Comparison of ENCODE assay signal across 1 cellular context in genomic region chr9:129608561-129609481, GRCh38.
TF ChIP-seq lines count a peak whose summit lies in the region.

No MANE protein-coding gene starts in this region.

TF ChIP-seq in H1, 55 proteins besides CTCF, POLR2A, EP300 and RAD21:
- TF ChIP-seq ATF2 (IDR thresholded peaks at IDR 0.05; ENCODE audit: low read length) (no peak), CHD1 (IDR thresholded peaks at IDR 0.05; ENCODE audit: low read depth, low read length) (no peak), TBP (IDR thresholded peaks at IDR 0.05; ENCODE audit: low read depth, low read length) (no peak), SRF (IDR thresholded peaks at IDR 0.05; ENCODE audit: low read depth, low read length) (no peak), YY1 (IDR thresholded peaks at IDR 0.05; ENCODE audit: low read depth, low read length) (no peak)
- TF ChIP-seq, protein P1, sequence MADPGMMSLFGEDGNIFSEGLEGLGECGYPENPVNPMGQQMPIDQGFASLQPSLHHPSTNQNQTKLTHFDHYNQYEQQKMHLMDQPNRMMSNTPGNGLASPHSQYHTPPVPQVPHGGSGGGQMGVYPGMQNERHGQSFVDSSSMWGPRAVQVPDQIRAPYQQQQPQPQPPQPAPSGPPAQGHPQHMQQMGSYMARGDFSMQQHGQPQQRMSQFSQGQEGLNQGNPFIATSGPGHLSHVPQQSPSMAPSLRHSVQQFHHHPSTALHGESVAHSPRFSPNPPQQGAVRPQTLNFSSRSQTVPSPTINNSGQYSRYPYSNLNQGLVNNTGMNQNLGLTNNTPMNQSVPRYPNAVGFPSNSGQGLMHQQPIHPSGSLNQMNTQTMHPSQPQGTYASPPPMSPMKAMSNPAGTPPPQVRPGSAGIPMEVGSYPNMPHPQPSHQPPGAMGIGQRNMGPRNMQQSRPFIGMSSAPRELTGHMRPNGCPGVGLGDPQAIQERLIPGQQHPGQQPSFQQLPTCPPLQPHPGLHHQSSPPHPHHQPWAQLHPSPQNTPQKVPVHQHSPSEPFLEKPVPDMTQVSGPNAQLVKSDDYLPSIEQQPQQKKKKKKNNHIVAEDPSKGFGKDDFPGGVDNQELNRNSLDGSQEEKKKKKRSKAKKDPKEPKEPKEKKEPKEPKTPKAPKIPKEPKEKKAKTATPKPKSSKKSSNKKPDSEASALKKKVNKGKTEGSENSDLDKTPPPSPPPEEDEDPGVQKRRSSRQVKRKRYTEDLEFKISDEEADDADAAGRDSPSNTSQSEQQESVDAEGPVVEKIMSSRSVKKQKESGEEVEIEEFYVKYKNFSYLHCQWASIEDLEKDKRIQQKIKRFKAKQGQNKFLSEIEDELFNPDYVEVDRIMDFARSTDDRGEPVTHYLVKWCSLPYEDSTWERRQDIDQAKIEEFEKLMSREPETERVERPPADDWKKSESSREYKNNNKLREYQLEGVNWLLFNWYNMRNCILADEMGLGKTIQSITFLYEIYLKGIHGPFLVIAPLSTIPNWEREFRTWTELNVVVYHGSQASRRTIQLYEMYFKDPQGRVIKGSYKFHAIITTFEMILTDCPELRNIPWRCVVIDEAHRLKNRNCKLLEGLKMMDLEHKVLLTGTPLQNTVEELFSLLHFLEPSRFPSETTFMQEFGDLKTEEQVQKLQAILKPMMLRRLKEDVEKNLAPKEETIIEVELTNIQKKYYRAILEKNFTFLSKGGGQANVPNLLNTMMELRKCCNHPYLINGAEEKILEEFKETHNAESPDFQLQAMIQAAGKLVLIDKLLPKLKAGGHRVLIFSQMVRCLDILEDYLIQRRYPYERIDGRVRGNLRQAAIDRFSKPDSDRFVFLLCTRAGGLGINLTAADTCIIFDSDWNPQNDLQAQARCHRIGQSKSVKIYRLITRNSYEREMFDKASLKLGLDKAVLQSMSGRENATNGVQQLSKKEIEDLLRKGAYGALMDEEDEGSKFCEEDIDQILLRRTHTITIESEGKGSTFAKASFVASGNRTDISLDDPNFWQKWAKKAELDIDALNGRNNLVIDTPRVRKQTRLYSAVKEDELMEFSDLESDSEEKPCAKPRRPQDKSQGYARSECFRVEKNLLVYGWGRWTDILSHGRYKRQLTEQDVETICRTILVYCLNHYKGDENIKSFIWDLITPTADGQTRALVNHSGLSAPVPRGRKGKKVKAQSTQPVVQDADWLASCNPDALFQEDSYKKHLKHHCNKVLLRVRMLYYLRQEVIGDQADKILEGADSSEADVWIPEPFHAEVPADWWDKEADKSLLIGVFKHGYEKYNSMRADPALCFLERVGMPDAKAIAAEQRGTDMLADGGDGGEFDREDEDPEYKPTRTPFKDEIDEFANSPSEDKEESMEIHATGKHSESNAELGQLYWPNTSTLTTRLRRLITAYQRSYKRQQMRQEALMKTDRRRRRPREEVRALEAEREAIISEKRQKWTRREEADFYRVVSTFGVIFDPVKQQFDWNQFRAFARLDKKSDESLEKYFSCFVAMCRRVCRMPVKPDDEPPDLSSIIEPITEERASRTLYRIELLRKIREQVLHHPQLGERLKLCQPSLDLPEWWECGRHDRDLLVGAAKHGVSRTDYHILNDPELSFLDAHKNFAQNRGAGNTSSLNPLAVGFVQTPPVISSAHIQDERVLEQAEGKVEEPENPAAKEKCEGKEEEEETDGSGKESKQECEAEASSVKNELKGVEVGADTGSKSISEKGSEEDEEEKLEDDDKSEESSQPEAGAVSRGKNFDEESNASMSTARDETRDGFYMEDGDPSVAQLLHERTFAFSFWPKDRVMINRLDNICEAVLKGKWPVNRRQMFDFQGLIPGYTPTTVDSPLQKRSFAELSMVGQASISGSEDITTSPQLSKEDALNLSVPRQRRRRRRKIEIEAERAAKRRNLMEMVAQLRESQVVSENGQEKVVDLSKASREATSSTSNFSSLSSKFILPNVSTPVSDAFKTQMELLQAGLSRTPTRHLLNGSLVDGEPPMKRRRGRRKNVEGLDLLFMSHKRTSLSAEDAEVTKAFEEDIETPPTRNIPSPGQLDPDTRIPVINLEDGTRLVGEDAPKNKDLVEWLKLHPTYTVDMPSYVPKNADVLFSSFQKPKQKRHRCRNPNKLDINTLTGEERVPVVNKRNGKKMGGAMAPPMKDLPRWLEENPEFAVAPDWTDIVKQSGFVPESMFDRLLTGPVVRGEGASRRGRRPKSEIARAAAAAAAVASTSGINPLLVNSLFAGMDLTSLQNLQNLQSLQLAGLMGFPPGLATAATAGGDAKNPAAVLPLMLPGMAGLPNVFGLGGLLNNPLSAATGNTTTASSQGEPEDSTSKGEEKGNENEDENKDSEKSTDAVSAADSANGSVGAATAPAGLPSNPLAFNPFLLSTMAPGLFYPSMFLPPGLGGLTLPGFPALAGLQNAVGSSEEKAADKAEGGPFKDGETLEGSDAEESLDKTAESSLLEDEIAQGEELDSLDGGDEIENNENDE (IDR thresholded peaks at IDR 0.05; ENCODE audit: insufficient replicate concordance, low read length), result no peak
TF ChIP-seq in H1: peak in this region for 0.
